In the genomic region with DNA sequence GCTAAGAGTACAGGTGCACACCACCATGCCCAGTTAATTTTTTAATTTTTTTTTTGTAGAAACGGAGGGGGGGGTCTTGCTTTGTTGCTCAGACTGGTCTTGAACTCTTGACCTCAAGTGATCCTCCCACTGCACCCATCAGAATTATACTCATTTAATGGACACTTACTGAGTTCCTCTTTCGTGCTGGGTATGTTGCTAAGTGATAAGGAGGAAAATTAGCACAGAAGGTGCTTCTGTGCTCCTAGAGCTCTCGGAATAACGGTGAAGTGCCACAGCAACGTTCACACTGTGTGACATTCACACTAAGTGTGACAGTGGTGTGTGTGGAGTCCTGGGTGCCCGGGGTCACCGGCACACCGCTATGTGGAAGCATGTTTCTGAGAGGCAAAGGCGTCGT, we compare ENCODE assay signal across 1 cellular context.
TF ChIP-seq lines count a peak whose summit lies in the region.

No MANE protein-coding gene starts in this region.

TF ChIP-seq in K562, 482 proteins besides CTCF, POLR2A, EP300 and RAD21 (continued from another document and continues in another):
- TF ChIP-seq MGA (IDR thresholded peaks at IDR 0.05) (peak; percentile 41; the same call in 1 of the 2 replicates), POLR2AphosphoS2 (IDR thresholded peaks at IDR 0.05; ENCODE audit: low read length) (no peak), PCBP2 (IDR thresholded peaks at IDR 0.05; ENCODE audit: low read depth, low read length, poor library complexity, severe bottlenecking) (no peak), ZZZ3 (IDR thresholded peaks at IDR 0.05) (no peak), ELF2 (CRISPR knock-in tag; IDR thresholded peaks at IDR 0.05) (no peak), SPI1 (IDR thresholded peaks at IDR 0.05; ENCODE audit: borderline replicate concordance, low read depth, low read length) (peak; percentile 97), DACH1 (IDR thresholded peaks at IDR 0.05; ENCODE audit: partially characterized antibody) (no peak), NCOR1 (IDR thresholded peaks at IDR 0.05) (0 out of 2 replicates have a peak, but pooled peaks have one; percentile 30), ZNF584 (CRISPR knock-in tag; IDR thresholded peaks at IDR 0.05; ENCODE audit: low read depth) (no peak), NCOA4 (IDR thresholded peaks at IDR 0.05; ENCODE audit: partially characterized antibody) (no peak), CTBP1 (IDR thresholded peaks at IDR 0.05; ENCODE audit: borderline replicate concordance) (peak; percentile 47; the same call in 1 of the 2 replicates), CEBPZ (IDR thresholded peaks at IDR 0.05; ENCODE audit: borderline replicate concordance, low read depth, low read length) (no peak), MAFF (IDR thresholded peaks at IDR 0.05; ENCODE audit: low read length) (no peak), ZBED1 (IDR thresholded peaks at IDR 0.05) (no peak), ZKSCAN1 (IDR thresholded peaks at IDR 0.05; ENCODE audit: low read depth, low read length) (peak; percentile 84), PYGO2 (tag; IDR thresholded peaks at IDR 0.05) (no peak), SOX6 (IDR thresholded peaks at IDR 0.05) (no peak), YBX1 (IDR thresholded peaks at IDR 0.05) (no peak), HINFP (tag; conservative IDR thresholded peaks at IDR 0.05; ENCODE audit: low read depth) (no peak), MAFG (tag; conservative IDR thresholded peaks at IDR 0.05) (no peak), L3MBTL2 (IDR thresholded peaks at IDR 0.05) (peak; percentile 59), ZNF197 (CRISPR knock-in tag; IDR thresholded peaks at IDR 0.05; ENCODE audit: low read depth) (0 out of 2 replicates have a peak, but pooled peaks have one; percentile 29), ARID1B (IDR thresholded peaks at IDR 0.05) (peak; percentile 80), RBM22 (IDR thresholded peaks at IDR 0.05; ENCODE audit: low read depth, low read length, poor library complexity, severe bottlenecking) (no peak), ZNF134 (CRISPR knock-in tag; conservative IDR thresholded peaks at IDR 0.05) (no peak), HIVEP1 (CRISPR knock-in tag; IDR thresholded peaks at IDR 0.05) (no peak)
- TF ChIP-seq, protein P1, sequence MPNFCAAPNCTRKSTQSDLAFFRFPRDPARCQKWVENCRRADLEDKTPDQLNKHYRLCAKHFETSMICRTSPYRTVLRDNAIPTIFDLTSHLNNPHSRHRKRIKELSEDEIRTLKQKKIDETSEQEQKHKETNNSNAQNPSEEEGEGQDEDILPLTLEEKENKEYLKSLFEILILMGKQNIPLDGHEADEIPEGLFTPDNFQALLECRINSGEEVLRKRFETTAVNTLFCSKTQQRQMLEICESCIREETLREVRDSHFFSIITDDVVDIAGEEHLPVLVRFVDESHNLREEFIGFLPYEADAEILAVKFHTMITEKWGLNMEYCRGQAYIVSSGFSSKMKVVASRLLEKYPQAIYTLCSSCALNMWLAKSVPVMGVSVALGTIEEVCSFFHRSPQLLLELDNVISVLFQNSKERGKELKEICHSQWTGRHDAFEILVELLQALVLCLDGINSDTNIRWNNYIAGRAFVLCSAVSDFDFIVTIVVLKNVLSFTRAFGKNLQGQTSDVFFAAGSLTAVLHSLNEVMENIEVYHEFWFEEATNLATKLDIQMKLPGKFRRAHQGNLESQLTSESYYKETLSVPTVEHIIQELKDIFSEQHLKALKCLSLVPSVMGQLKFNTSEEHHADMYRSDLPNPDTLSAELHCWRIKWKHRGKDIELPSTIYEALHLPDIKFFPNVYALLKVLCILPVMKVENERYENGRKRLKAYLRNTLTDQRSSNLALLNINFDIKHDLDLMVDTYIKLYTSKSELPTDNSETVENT (CRISPR knock-in tag; IDR thresholded peaks at IDR 0.05) = no peak
- TF ChIP-seq, protein P2, sequence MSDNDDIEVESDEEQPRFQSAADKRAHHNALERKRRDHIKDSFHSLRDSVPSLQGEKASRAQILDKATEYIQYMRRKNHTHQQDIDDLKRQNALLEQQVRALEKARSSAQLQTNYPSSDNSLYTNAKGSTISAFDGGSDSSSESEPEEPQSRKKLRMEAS (CRISPR knock-in tag; IDR thresholded peaks at IDR 0.05) = no peak
- TF ChIP-seq, protein P3, sequence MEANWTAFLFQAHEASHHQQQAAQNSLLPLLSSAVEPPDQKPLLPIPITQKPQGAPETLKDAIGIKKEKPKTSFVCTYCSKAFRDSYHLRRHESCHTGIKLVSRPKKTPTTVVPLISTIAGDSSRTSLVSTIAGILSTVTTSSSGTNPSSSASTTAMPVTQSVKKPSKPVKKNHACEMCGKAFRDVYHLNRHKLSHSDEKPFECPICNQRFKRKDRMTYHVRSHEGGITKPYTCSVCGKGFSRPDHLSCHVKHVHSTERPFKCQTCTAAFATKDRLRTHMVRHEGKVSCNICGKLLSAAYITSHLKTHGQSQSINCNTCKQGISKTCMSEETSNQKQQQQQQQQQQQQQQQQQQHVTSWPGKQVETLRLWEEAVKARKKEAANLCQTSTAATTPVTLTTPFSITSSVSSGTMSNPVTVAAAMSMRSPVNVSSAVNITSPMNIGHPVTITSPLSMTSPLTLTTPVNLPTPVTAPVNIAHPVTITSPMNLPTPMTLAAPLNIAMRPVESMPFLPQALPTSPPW (CRISPR knock-in tag; IDR thresholded peaks at IDR 0.05) = peak; percentile 45
- TF ChIP-seq, protein P4, sequence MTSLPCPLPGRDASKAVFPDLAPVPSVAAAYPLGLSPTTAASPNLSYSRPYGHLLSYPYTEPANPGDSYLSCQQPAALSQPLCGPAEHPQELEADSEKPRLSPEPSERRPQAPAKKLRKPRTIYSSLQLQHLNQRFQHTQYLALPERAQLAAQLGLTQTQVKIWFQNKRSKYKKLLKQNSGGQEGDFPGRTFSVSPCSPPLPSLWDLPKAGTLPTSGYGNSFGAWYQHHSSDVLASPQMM (CRISPR knock-in tag; IDR thresholded peaks at IDR 0.05) = no peak
- TF ChIP-seq, protein P5, sequence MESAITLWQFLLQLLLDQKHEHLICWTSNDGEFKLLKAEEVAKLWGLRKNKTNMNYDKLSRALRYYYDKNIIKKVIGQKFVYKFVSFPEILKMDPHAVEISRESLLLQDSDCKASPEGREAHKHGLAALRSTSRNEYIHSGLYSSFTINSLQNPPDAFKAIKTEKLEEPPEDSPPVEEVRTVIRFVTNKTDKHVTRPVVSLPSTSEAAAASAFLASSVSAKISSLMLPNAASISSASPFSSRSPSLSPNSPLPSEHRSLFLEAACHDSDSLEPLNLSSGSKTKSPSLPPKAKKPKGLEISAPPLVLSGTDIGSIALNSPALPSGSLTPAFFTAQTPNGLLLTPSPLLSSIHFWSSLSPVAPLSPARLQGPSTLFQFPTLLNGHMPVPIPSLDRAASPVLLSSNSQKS (CRISPR knock-in tag; IDR thresholded peaks at IDR 0.05) = no peak
- TF ChIP-seq, protein P6, sequence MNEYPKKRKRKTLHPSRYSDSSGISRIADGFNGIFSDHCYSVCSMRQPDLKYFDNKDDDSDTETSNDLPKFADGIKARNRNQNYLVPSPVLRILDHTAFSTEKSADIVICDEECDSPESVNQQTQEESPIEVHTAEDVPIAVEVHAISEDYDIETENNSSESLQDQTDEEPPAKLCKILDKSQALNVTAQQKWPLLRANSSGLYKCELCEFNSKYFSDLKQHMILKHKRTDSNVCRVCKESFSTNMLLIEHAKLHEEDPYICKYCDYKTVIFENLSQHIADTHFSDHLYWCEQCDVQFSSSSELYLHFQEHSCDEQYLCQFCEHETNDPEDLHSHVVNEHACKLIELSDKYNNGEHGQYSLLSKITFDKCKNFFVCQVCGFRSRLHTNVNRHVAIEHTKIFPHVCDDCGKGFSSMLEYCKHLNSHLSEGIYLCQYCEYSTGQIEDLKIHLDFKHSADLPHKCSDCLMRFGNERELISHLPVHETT (CRISPR knock-in tag; conservative IDR thresholded peaks at IDR 0.05 in 1 of 2, IDR thresholded peaks at IDR 0.05 in 1 of 2) = 0 out of 4 replicates have a peak, but pooled peaks of 1 of the 2 experiments have one; percentile 40
